ENCODE assay signal across 8 cellular contexts in genomic region chr10:3623746-3624145, GRCh38.
DNase-seq lines count a peak whose midpoint lies in the region; ATAC-seq lines count a peak whose summit lies in the region.

No MANE protein-coding gene starts in this region.

- DNase-seq in AG08396 (ENCODE audit: low spot score): peak; percentile 73
- DNase-seq in NCI-H226: peak; percentile 50
- no peak for DNase-seq in left cardiac atrium
- DNase-seq in posterior cingulate gyrus: no peak
- no peak for DNase-seq in GF-D8 (lab: John Stamatoyannopoulos, UW)
- DNase-seq in activated CD8-positive, alpha-beta memory T cell treated with anti-CD3 and anti-CD28 coated beads for 24 hours: no peak

- peak; percentile 54 for ATAC-seq in GM21515 (IDR thresholded peaks at IDR 0.05; ENCODE audit: unreplicated experiment)
- ATAC-seq in left cardiac atrium: peak; percentile 87 to 94
- ATAC-seq in esophagus mucosa: no peak

- intact Hi-C loops in left cardiac atrium (cut with DNase I): loop anchor here in 1 of 2 donors (10.0 kb wide), 1 partner anchor 49 kb away; no protein-coding TSS in a partner anchor
- intact Hi-C loops in posterior cingulate gyrus (cut with DNase I): no loop called here

Comparison
In these comparisons a context has a peak if more than half of its experiments do, and no peak if none do; other contexts are left out.
1. DNase-seq: peak in AG08396 (single experiment) and NCI-H226 (single experiment); none in left cardiac atrium (single experiment), posterior cingulate gyrus (0 of 10), GF-D8 (single experiment) and activated CD8-positive, alpha-beta memory T cell treated with anti-CD3 and anti-CD28 coated beads for 24 hours (single experiment).